In genomic region chr11:103619938-103620337, GRCh38 we compare ENCODE assay signal across 18 cellular contexts.
"Had no signal": no experiment of that assay in that cellular context is flagged by ENCODE, and none has a peak within 500 bp of the region (broad histone marks: within the 10 kb centered on the region; RNA-seq: fewer than 3 reads in every experiment).

No MANE protein-coding gene starts in this region.

- H3K27ac ChIP-seq: breast epithelium, gastrocnemius medialis, heart right ventricle, neural progenitor cell, ovary, right lobe of liver, suprapubic skin had no signal

- ATAC-seq: gastrocnemius medialis; heart right ventricle; left lobe of liver; stimulated activated naive CD8-positive, alpha-beta T cell treated with anti-CD3 and anti-CD28 coated beads, Interleukin-15, Interleukin-2, amounts not matched to agents 100 U/mL and 50 U/mL, for 24 hours had no signal

- H3K4me2 ChIP-seq: neural progenitor cell, smooth muscle cell had no signal

- DNase-seq: activated CD4-positive, alpha-beta T cell treated with anti-CD3 and anti-CD28 coated beads for 48 hours; activated gamma-delta T cell treated with Interleukin-2 at 50 U/mL for 16 hours; cerebellar nuclear complex; effector CD8-positive, alpha-beta T cell; gastrocnemius medialis; heart right ventricle; ovary; right lobe of liver; stimulated activated CD4-positive, alpha-beta T cell treated with anti-CD3 and anti-CD28 coated beads, Interleukin-4, amount 100 ng/mL, for 4 hours; stimulated activated CD8-positive, alpha-beta memory T cell treated with anti-CD3 and anti-CD28 coated beads, Interleukin-4, amount 100 ng/mL, for 48 hours; stimulated activated naive CD8-positive, alpha-beta T cell treated with anti-CD3 and anti-CD28 coated beads, Interleukin-15, Interleukin-2, amounts not matched to agents 100 U/mL and 50 U/mL, for 24 hours had no signal

- H3K27me3 ChIP-seq: breast epithelium, gastrocnemius medialis, heart right ventricle, neural progenitor cell, ovary, right lobe of liver, suprapubic skin had no signal

- H3K9ac ChIP-seq: neural progenitor cell had no signal

- H3K4me3 Mint-ChIP-seq: activated naive CD8-positive, alpha-beta T cell; neural progenitor cell; T-helper 1 cell treated with Interleukin-12 subunit alpha and Interleukin-12 subunit beta and Interleukin-4 antibody, amounts not matched to agents 30 μg/mL and 1 μg/mL, for 36 hours had no signal

- H2AFZ ChIP-seq: neural progenitor cell had no signal

- H3K36me3 Mint-ChIP-seq: activated naive CD8-positive, alpha-beta T cell; neural progenitor cell had no signal

- H3K4me1 ChIP-seq: breast epithelium, gastrocnemius medialis, neural progenitor cell, right lobe of liver, suprapubic skin had no signal

- H3K9me3 ChIP-seq: breast epithelium, gastrocnemius medialis, heart right ventricle, ovary, right lobe of liver, suprapubic skin had no signal

- H3K4me3 ChIP-seq: breast epithelium, gastrocnemius medialis, heart right ventricle, neural progenitor cell, ovary, right lobe of liver, smooth muscle cell, suprapubic skin had no signal

- H3K36me3 ChIP-seq: breast epithelium, gastrocnemius medialis, heart right ventricle, neural progenitor cell, ovary, right lobe of liver, suprapubic skin had no signal

- H3K27ac Mint-ChIP-seq: activated naive CD8-positive, alpha-beta T cell; neural progenitor cell; T-helper 1 cell treated with Interleukin-12 subunit alpha and Interleukin-12 subunit beta and Interleukin-4 antibody, amounts not matched to agents 30 μg/mL and 1 μg/mL, for 36 hours had no signal

- H3K9me3 Mint-ChIP-seq: neural progenitor cell; T-helper 1 cell treated with Interleukin-12 subunit alpha and Interleukin-12 subunit beta and Interleukin-4 antibody, amounts not matched to agents 30 μg/mL and 1 μg/mL, for 36 hours had no signal
